ENCODE assay signal across 1 cellular context in the genomic region with DNA sequence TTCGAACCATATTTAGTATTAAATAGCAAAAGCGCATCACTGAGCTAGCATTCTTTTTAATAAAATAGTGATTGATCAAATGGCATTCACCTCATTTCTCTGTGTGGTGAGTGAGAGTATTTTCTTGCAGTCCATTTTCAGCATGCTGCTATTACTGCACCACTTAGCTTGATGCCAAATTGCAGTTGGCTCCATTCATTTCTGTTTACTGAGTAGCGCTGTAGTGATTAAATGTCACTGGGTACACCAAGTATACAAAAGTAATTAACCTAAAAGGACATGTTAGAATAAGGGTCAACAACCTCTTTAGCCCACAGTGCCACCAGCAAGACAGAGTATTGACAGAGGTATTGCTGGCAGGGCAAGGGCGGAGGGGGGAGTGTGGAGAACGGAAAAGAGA.
TF ChIP-seq lines count a peak whose summit lies in the region.

No MANE protein-coding gene starts in this region.

TF ChIP-seq in SK-N-SH treated with all-trans-retinoic acid at 6 μM for 48 hours, 23 proteins besides CTCF, POLR2A, EP300 and RAD21 (continued from another document):
- TF ChIP-seq, protein P1, sequence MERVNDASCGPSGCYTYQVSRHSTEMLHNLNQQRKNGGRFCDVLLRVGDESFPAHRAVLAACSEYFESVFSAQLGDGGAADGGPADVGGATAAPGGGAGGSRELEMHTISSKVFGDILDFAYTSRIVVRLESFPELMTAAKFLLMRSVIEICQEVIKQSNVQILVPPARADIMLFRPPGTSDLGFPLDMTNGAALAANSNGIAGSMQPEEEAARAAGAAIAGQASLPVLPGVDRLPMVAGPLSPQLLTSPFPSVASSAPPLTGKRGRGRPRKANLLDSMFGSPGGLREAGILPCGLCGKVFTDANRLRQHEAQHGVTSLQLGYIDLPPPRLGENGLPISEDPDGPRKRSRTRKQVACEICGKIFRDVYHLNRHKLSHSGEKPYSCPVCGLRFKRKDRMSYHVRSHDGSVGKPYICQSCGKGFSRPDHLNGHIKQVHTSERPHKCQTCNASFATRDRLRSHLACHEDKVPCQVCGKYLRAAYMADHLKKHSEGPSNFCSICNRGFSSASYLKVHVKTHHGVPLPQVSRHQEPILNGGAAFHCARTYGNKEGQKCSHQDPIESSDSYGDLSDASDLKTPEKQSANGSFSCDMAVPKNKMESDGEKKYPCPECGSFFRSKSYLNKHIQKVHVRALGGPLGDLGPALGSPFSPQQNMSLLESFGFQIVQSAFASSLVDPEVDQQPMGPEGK (CRISPR knock-in tag; IDR thresholded peaks at IDR 0.05; ENCODE audit: borderline replicate concordance): no peak
- no peak for TF ChIP-seq TCF4 (CRISPR knock-in tag; IDR thresholded peaks at IDR 0.05; ENCODE audit: borderline replicate concordance)
